8 cellular contexts compared by ENCODE assay signal in the genomic region with DNA sequence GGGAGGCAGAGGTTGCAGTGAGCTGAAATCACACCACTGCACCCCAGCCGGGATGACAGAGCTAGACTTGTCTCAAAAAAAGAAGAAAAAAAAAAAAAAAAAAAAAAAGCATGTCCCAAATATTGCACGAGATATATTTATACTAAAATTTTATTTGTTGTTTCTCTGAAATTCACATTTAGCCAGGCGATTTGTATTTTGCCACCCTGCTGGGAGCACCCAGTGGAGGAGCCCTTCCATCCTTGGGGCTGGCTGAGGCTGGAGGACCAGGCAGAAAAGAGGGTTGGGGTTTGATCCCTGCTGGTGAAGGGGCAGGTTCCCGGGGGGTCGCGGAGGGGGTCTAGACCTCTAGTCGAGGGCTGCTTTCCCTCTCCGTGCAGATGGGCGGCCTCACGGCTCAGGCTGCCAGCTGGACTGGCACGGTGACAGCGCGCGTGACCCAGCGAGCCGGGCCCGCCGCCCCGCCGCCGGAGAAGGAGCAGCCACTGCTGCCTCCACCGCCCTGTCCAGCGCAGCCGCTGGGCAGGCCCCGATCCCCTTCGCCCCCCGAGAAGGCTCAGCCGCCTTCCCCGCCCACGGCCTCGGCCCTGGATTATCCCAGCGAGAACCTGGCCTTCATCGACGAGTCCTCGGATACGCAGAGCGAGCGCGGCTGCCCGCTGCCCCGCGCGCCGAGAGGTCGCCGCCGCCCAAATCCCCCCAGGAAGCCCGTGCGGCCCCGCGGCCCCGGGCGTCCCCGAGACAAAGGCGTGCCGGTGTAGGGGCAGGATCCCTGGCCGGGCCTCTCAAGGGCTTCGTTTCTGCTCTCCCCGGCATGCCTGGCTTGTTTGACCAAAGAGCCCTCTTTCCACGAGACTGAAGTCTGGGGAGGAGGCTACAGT. TPM values are rescaled to one million over a fixed set of nuclear protein-coding genes. Genes with fewer than 3 reads are reported as not detected.
A peak's percentile ranks its signal among the peaks of the same experiment; 100 is the strongest.
DNase-seq lines count a peak whose midpoint lies in the region; ATAC-seq and TF ChIP-seq lines count a peak whose summit lies in the region.

No MANE protein-coding gene starts in this region.

- H3K27me3 ChIP-seq in endodermal cell (ENCODE audit: control insufficient read depth, insufficient read depth, low read length, poor library complexity, severe bottlenecking): peaks cover 85% of the 10 kb centered on the region
- no peaks in the 10 kb centered on the region for H3K27me3 ChIP-seq in aorta (ENCODE audit: control insufficient read depth in 1 of 2, insufficient read depth in 2 of 2, low read length in 1 of 2)

- peaks cover 33% of the 10 kb centered on the region for H3K27me3 Mint-ChIP-seq in activated naive CD4-positive, alpha-beta T cell treated with anti-CD3 and anti-CD28 coated beads, Interleukin-2, amount 50 U/mL, for 24 hours
- H3K27me3 Mint-ChIP-seq in endodermal cell (ENCODE audit: insufficient read depth): peaks cover 83% of the 10 kb centered on the region
- H3K27me3 Mint-ChIP-seq in naive B cell: peaks cover 51 to 76% (median 61%) of the 10 kb centered on the region in 3 donors

- H3K9ac ChIP-seq in endodermal cell (ENCODE audit: extremely low read depth, low read length, poor library complexity, severe bottlenecking): no peak overlapping the region

- no peaks in the 10 kb centered on the region for H3K4me1 ChIP-seq in endodermal cell (ENCODE audit: control insufficient read depth, insufficient read depth, low read length)
- no peaks in the 10 kb centered on the region for H3K4me1 ChIP-seq in aorta (ENCODE audit: control insufficient read depth in 1 of 2, insufficient read depth in 2 of 2, low read length in 2 of 2)

- 10 to 13% methylated on average over 54 to 59 of the region's 60 CpGs for WGBS in endodermal cell (ENCODE audit: insufficient coverage in 1 of 2, insufficient read length in 1 of 2), 2 experiments
- 3% methylated on average over 57 to 60 of the region's 60 CpGs for WGBS in aorta, 2 donors

- intact Hi-C loops in aorta (cut with DNase I): no loop called here

- no peak overlapping the region for H3K27ac ChIP-seq in endodermal cell (ENCODE audit: low read depth, low read length)
- H3K27ac ChIP-seq in aorta (ENCODE audit: low read depth in 1 of 2, low read length in 2 of 2): no peak overlapping the region

- DNase-seq in activated naive CD4-positive, alpha-beta T cell treated with anti-CD3 and anti-CD28 coated beads, Interleukin-2, amount 50 U/mL, for 16 hours: no peak
- DNase-seq in endodermal cell (no peak), naive B cell (no peak), aorta (peak; percentile 84 to 92), DMS153 treated with DMSO at 0.1 percent for 48 hours (lab: John Stamatoyannopoulos, UW; ENCODE audit: unreplicated experiment) (no peak), HCEC 1CT (no peak)

- H3K36me3 Mint-ChIP-seq in activated naive CD4-positive, alpha-beta T cell treated with anti-CD3 and anti-CD28 coated beads, Interleukin-2, amount 50 U/mL, for 24 hours: no peaks in the 10 kb centered on the region
- no peaks in the 10 kb centered on the region for H3K36me3 Mint-ChIP-seq in endodermal cell (ENCODE audit: low read depth)
- H3K36me3 Mint-ChIP-seq in naive B cell: no peaks in the 10 kb centered on the region

- H3K4me1 Mint-ChIP-seq in activated naive CD4-positive, alpha-beta T cell treated with anti-CD3 and anti-CD28 coated beads, Interleukin-2, amount 50 U/mL, for 24 hours: peaks cover 21% of the 10 kb centered on the region
- H3K4me1 Mint-ChIP-seq in endodermal cell (peaks cover 1% of the 10 kb centered on the region), naive B cell (peaks cover 17 to 44% (median 40%) of the 10 kb centered on the region in 3 donors)

- no peaks in the 10 kb centered on the region for H3K9me3 Mint-ChIP-seq in activated naive CD4-positive, alpha-beta T cell treated with anti-CD3 and anti-CD28 coated beads, Interleukin-2, amount 50 U/mL, for 24 hours
- H3K9me3 Mint-ChIP-seq in endodermal cell (no peaks in the 10 kb centered on the region), naive B cell (no peaks in the 10 kb centered on the region)

- no peak overlapping the region for H3K4me3 ChIP-seq in endodermal cell (ENCODE audit: low read length)
- H3K4me3 ChIP-seq in aorta (ENCODE audit: low read length in 2 of 2): peak overlapping the region in 1 of 2 donors; percentile 16

- no peak overlapping the region for H3K27ac Mint-ChIP-seq in activated naive CD4-positive, alpha-beta T cell treated with anti-CD3 and anti-CD28 coated beads, Interleukin-2, amount 50 U/mL, for 24 hours
- H3K27ac Mint-ChIP-seq in endodermal cell: no peak overlapping the region
- peak overlapping the region in 5 of 6 donors; percentile 62 to 99 (median 69) for H3K27ac Mint-ChIP-seq in naive B cell

- peak overlapping the region; percentile 31 for H3K4me3 Mint-ChIP-seq in activated naive CD4-positive, alpha-beta T cell treated with anti-CD3 and anti-CD28 coated beads, Interleukin-2, amount 50 U/mL, for 24 hours
- peak overlapping the region; percentile 44 for H3K4me3 Mint-ChIP-seq in endodermal cell
- peak overlapping the region; percentile 22 to 87 (median 76) for H3K4me3 Mint-ChIP-seq in naive B cell

- no peaks in the 10 kb centered on the region for H3K9me3 ChIP-seq in endodermal cell (ENCODE audit: control insufficient read depth, low read length)
- H3K9me3 ChIP-seq in aorta (ENCODE audit: control insufficient read depth, low read length): no peaks in the 10 kb centered on the region

- H3K36me3 ChIP-seq in endodermal cell (ENCODE audit: control insufficient read depth, insufficient read depth, low read length): no peaks in the 10 kb centered on the region
- no peaks in the 10 kb centered on the region for H3K36me3 ChIP-seq in aorta (ENCODE audit: control insufficient read depth in 1 of 2, insufficient read depth in 2 of 2, low read length in 1 of 2)

- no peak for TF ChIP-seq CTCF in endodermal cell (conservative IDR thresholded peaks at IDR 0.05)

- ATAC-seq in naive B cell (ENCODE audit: low read depth in 2 of 2) (no peak), aorta (ENCODE audit: low FRiP score) (peak; percentile 74), HG03521 (IDR thresholded peaks at IDR 0.05; ENCODE audit: unreplicated experiment) (no peak)

RNA-seq across cellular contexts. Expression of a gene that starts 1.0 kb away (rescaled TPM):
- total RNA-seq in endodermal cell: not detected
- polyA plus RNA-seq in endodermal cell (2013, experiment 1 of 2): not detected
- polyA plus RNA-seq in endodermal cell (2013, experiment 2 of 2): not detected
- not detected for polyA plus RNA-seq in naive B cell (ENCODE audit: low read depth in 6 of 6)
- not detected for total RNA-seq in aorta
- not detected for polyA plus RNA-seq in aorta

RNA-seq across cellular contexts. Expression of a gene that starts 6.1 kb away (rescaled TPM):
- total RNA-seq in endodermal cell (10 to 100 TPM; 22.8 to 34.5 TPM), aorta (10 to 100 TPM; 25.9 to 27.6 TPM)
- polyA plus RNA-seq in endodermal cell (2013, experiment 1 of 2): 20.0 TPM
- polyA plus RNA-seq in endodermal cell (2013, experiment 2 of 2): 17.8 TPM
- polyA plus RNA-seq in naive B cell (ENCODE audit: low read depth in 6 of 6) (1 to 10 TPM; 3.4 to 8.5 (median 6.5) TPM), aorta (10 to 100 TPM; 32.3 to 54.7 TPM)

RNA-seq across cellular contexts. Expression of a gene that starts 8.1 kb away (rescaled TPM):
- total RNA-seq in endodermal cell: not detected
- not detected for polyA plus RNA-seq in endodermal cell (2013, experiment 1 of 2)
- polyA plus RNA-seq in endodermal cell (2013, experiment 2 of 2): not detected
- polyA plus RNA-seq in naive B cell (ENCODE audit: low read depth in 6 of 6): not detected
- not detected for total RNA-seq in aorta
- polyA plus RNA-seq in aorta: not detected

RNA-seq across cellular contexts. Expression of a gene that starts 13.6 kb away (rescaled TPM):
- total RNA-seq in endodermal cell (10 to 100 TPM; 57.7 to 58.4 TPM), aorta (10 to 100 TPM; 22.5 to 31.8 TPM)
- 40.8 TPM for polyA plus RNA-seq in endodermal cell (2013, experiment 1 of 2)
- 34.5 TPM for polyA plus RNA-seq in endodermal cell (2013, experiment 2 of 2)
- polyA plus RNA-seq in naive B cell (ENCODE audit: low read depth in 6 of 6) (10 to 100 TPM; 17.3 to 35.5 (median 21.0) TPM), aorta (10 to 100 TPM; 19.7 to 40.3 TPM)

RNA-seq across cellular contexts. Expression of a gene that starts 14.7 kb away (rescaled TPM):
- 10 to 100 TPM; 42.3 to 48.2 TPM for total RNA-seq in endodermal cell
- 43.5 TPM for polyA plus RNA-seq in endodermal cell (2013, experiment 1 of 2)
- polyA plus RNA-seq in endodermal cell (2013, experiment 2 of 2): 42.9 TPM
- 10 to 100 TPM; 45.5 to 72.8 (median 52.8) TPM for polyA plus RNA-seq in naive B cell (ENCODE audit: low read depth in 6 of 6)
- total RNA-seq in aorta: 10 to 100 TPM; 47.2 to 53.3 TPM
- 100 to 1,000 TPM in 1 of 2 donors, 10 to 100 TPM in 1; 81.8 to 119 TPM for polyA plus RNA-seq in aorta

Comparison
In these comparisons a context has a peak if more than half of its experiments do, and no peak if none do; other contexts are left out.
1. H3K27ac Mint-ChIP-seq: peak in naive B cell (5 of 6); none in activated naive CD4-positive, alpha-beta T cell treated with anti-CD3 and anti-CD28 coated beads, Interleukin-2, amount 50 U/mL, for 24 hours (single experiment) and endodermal cell (single experiment).
2. DNase-seq: peak in aorta (2 of 2); none in activated naive CD4-positive, alpha-beta T cell treated with anti-CD3 and anti-CD28 coated beads, Interleukin-2, amount 50 U/mL, for 16 hours (single experiment), endodermal cell (single experiment), naive B cell (single experiment), DMS153 treated with DMSO at 0.1 percent for 48 hours (single experiment) and HCEC 1CT (single experiment).
3. Peak in every context shown above with its lines, with median percentiles within 50 percentile points of each other: H3K4me3 Mint-ChIP-seq.